Comparison of ENCODE assay signal across 1 cellular context in the genomic region with DNA sequence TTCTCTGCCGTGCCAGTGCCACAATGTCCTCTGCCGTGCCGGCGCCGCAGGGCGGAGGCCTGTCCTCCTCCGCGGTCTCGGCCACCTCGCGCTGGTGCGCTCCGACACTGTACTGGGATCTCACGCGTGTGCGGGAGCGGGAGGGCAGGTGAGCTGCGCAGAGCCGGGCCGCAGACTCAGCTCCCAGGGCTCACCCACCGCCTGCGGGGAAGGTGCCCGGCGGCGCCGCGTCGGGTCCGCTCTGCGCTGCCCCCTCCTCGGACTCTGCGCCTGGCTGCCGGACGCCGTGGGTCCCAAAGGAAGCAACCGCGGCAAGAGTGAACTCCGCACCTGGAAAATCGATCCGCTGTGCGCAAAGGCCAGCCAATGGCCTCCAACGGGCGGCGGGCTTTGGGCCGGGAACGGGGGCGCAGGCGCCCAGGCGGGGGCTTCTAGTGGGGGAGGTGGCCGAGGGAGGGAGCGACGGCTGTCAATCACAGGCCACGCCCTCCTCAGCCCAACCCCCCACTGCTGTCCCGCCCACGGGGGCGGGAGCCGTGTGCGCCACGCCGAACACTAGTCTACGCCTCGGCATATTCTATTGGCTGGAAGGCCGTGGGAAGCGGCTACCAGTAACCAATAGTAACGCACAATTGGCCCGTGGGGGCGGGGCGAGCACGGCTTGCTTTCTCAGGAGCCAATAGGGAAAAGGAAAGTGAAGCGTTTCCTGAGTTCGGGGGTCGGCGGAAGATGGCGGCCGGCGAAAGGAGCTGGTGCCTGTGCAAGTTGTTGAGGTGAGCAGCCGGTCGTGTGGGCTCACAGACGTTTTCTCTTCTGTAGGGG.
TF ChIP-seq lines count a peak whose summit lies in the region.

Gene ALG11, plus strand, starts transcription at position 709 of the 822 bp plus-strand sequence. Its CDS starts 21 bp downstream, at position 730.

TF ChIP-seq in WTC11, 78 proteins besides CTCF, POLR2A, EP300 and RAD21 (continued from another document):
- TF ChIP-seq, protein P1, sequence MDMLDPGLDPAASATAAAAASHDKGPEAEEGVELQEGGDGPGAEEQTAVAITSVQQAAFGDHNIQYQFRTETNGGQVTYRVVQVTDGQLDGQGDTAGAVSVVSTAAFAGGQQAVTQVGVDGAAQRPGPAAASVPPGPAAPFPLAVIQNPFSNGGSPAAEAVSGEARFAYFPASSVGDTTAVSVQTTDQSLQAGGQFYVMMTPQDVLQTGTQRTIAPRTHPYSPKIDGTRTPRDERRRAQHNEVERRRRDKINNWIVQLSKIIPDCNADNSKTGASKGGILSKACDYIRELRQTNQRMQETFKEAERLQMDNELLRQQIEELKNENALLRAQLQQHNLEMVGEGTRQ (CRISPR knock-in tag; IDR thresholded peaks at IDR 0.05): no peak
- TF ChIP-seq CBFB (CRISPR knock-in tag; IDR thresholded peaks at IDR 0.05; ENCODE audit: low read depth): no peak
- TF ChIP-seq, protein P2, sequence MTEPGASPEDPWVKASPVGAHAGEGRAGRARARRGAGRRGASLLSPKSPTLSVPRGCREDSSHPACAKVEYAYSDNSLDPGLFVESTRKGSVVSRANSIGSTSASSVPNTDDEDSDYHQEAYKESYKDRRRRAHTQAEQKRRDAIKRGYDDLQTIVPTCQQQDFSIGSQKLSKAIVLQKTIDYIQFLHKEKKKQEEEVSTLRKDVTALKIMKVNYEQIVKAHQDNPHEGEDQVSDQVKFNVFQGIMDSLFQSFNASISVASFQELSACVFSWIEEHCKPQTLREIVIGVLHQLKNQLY (CRISPR knock-in tag; IDR thresholded peaks at IDR 0.05): no peak
- TF ChIP-seq TCF7 (CRISPR knock-in tag; IDR thresholded peaks at IDR 0.05; ENCODE audit: low read depth): no peak
- TF ChIP-seq ARID4B (CRISPR knock-in tag; IDR thresholded peaks at IDR 0.05; ENCODE audit: borderline replicate concordance): no peak
